Comparison of ENCODE assay signal across 9 cellular contexts in the genomic region with DNA sequence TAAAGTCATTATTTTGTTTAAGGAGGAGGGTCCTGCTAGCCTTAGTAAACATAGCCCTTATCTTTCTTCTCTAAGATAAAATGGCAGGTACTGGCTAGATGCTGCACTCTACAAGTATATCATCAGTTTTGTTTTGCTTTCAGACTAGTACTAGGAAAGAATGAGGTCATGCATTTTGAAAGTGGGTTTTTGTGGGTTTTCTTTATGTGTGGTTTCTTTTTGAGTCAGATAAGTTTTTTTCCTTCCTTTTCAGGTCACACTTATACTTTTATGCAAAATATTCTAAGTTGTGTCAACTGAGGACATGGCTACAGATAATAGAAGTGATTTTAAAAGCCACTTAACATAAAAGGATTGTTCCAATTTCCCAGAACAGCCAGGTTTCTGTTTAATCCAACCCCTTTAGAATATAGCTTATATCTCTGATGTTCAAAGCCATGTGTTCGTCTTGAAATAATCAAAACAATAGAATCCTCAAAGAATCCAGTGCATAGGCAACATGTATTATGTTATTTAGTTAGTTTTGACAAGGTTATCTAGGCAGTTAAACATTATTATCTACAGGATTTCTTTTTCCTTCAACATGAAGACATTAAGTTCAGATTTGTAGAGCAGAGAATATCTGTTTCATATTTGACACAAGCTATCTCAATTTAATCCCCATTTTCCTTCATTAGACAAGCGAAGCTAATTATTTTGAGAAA.
A peak's percentile ranks its signal among the peaks of the same experiment; 100 is the strongest.
DNase-seq lines count a peak whose midpoint lies in the region; ATAC-seq, FAIRE-seq and TF ChIP-seq lines count a peak whose summit lies in the region.
"Had no signal": no experiment of that assay in that cellular context is flagged by ENCODE, and none has a peak within 500 bp of the region (broad histone marks: within the 10 kb centered on the region; RNA-seq: fewer than 3 reads in every experiment).

No MANE protein-coding gene starts in this region.

- POLR2A ChIA-PET in HepG2 (lab: Yijun Ruan, JAX): no interaction called here

- no peaks in the 10 kb centered on the region for H3K9me3 ChIP-seq in HepG2 (ENCODE audit: low read length)
- no peaks in the 10 kb centered on the region for H3K9me3 ChIP-seq in right lobe of liver
- H3K9me3 ChIP-seq in body of pancreas: no peaks in the 10 kb centered on the region
- no peaks in the 10 kb centered on the region for H3K9me3 ChIP-seq in SJCRH30 (replicated peaks)
- H3K9me3 ChIP-seq in ovary: no peaks in the 10 kb centered on the region

- no TSS peak for BruUV-seq in HepG2 (replicated peaks; lab: Mats Ljungman, UMichigan)

- WGBS in HepG2 (ENCODE audit: low lambda C conversion rate): 11% methylated on average over 2 of the region's 2 CpGs
- 53% methylated on average over 2 of the region's 2 CpGs for WGBS in right lobe of liver (ENCODE audit: insufficient coverage, low coverage, low lambda C conversion rate, missing lambda C conversion rate)
- 58 to 73% methylated on average over 2 of the region's 2 CpGs for WGBS in body of pancreas, 2 donors
- WGBS in ovary, 3 donors: 49 to 57% (median 50%) methylated on average over 2 of the region's 2 CpGs

- H3K36me3 ChIP-seq in HepG2 (replicated peaks in 1 of 2; ENCODE audit: control insufficient read depth in 1 of 2, insufficient read depth in 2 of 2, low read length in 2 of 2) (no peaks in the 10 kb centered on the region), right lobe of liver (no peaks in the 10 kb centered on the region), body of pancreas (replicated peaks in 1 of 2; ENCODE audit: insufficient read depth in 1 of 2, low read depth in 2 of 2) (no peaks in the 10 kb centered on the region), SJCRH30 (no peaks in the 10 kb centered on the region), ovary (no peaks in the 10 kb centered on the region)

- TF ChIP-seq POLR2A in HepG2 (IDR thresholded peaks at IDR 0.05; ENCODE audit: insufficient read depth in 1 of 2, low read depth in 2 of 2, low read length in 2 of 2) (no peak), right lobe of liver (IDR thresholded peaks at IDR 0.05) (no peak), body of pancreas (IDR thresholded peaks at IDR 0.05) (no peak), ovary (IDR thresholded peaks at IDR 0.05) (no peak)

- no peak overlapping the region for H3K27ac ChIP-seq in HepG2 (ENCODE audit: extremely low read length, insufficient read depth, low read length)
- H3K27ac ChIP-seq in right lobe of liver: no peak overlapping the region
- no peak overlapping the region for H3K27ac ChIP-seq in body of pancreas
- H3K27ac ChIP-seq in SJCRH30: no peak overlapping the region
- peak overlapping the region in 1 of 2 donors; percentile 5 for H3K27ac ChIP-seq in ovary
- H3K27ac ChIP-seq: VCaP had no signal

- no peak for ATAC-seq in HepG2
- no peak for ATAC-seq in right lobe of liver
- peak; percentile 98 for ATAC-seq in HG03060 (IDR thresholded peaks at IDR 0.05; ENCODE audit: low read depth, unreplicated experiment)
- ATAC-seq in body of pancreas: no peak

- no peaks in the 10 kb centered on the region for H4K20me1 ChIP-seq in HepG2 (ENCODE audit: insufficient read depth, low read length)

- intact Hi-C loops in HepG2 (cut with micrococcal nuclease; ENCODE audit: unreplicated experiment) (no loop called here), right lobe of liver (cut with DNase I) (no loop called here), body of pancreas (cut with DNase I) (no loop called here), ovary (cut with DNase I) (no loop called here)

- H3K4me3 Mint-ChIP-seq in activated naive CD8-positive, alpha-beta T cell treated with anti-CD3 and anti-CD28 coated beads for 36 hours: no peak overlapping the region
- peak overlapping the region; percentile 12 for H3K4me3 Mint-ChIP-seq in type B pancreatic cell

- in situ Hi-C loops in HepG2 (cut with HindIII; ENCODE audit: extremely low pct_ligation_motif_present, low pct_unique_long_range_greater_than_20kb): no loop called here

- no peak overlapping the region for H3K9ac ChIP-seq in HepG2 (ENCODE audit: insufficient read depth, low read depth, low read length)

- TF ChIP-seq EP300 in HepG2 (IDR thresholded peaks at IDR 0.05; ENCODE audit: low read depth in 2 of 2, low read length in 2 of 2) (no peak), HepG2 (CRISPR knock-in tag; IDR thresholded peaks at IDR 0.05; ENCODE audit: borderline replicate concordance) (no peak), ovary (IDR thresholded peaks at IDR 0.05) (no peak)

- no peak overlapping the region for H3K4me2 ChIP-seq in HepG2 (ENCODE audit: low read depth, low read length)

- H3K4me1 ChIP-seq in HepG2 (ENCODE audit: insufficient read depth, low read length) (no peaks in the 10 kb centered on the region), right lobe of liver (peaks cover 0 to 13% (median 0%) of the 10 kb centered on the region in 4 donors), body of pancreas (peaks cover 13% of the 10 kb centered on the region), SJCRH30 (peaks cover 14% of the 10 kb centered on the region), ovary (ENCODE audit: insufficient read depth) (peaks cover 5% of the 10 kb centered on the region)

- CTCF ChIA-PET in HepG2 (lab: Yijun Ruan, JAX; ENCODE audit: low intra/inter-chr PET ratio, low total read pairs): no interaction called here

- no peak overlapping the region for H3K4me3 ChIP-seq in HepG2 (replicated peaks in 1 of 3; ENCODE audit: insufficient read depth in 1 of 3, low read depth in 2 of 3, low read length in 3 of 3)
- H3K4me3 ChIP-seq in right lobe of liver: no peak overlapping the region
- no peak overlapping the region for H3K4me3 ChIP-seq in body of pancreas
- no peak overlapping the region for H3K4me3 ChIP-seq in SJCRH30
- H3K4me3 ChIP-seq in ovary: no peak overlapping the region

- TF ChIP-seq CTCF in HepG2 (CRISPR knock-in tag; IDR thresholded peaks at IDR 0.05): no peak
- TF ChIP-seq CTCF in right lobe of liver (IDR thresholded peaks at IDR 0.05): no peak
- no peak for TF ChIP-seq CTCF in type B pancreatic cell (conservative IDR thresholded peaks at IDR 0.05)
- no peak for TF ChIP-seq CTCF in body of pancreas (IDR thresholded peaks at IDR 0.05)
- TF ChIP-seq CTCF in ovary (IDR thresholded peaks at IDR 0.05): no peak

- peaks cover 16% of the 10 kb centered on the region for H3K4me1 Mint-ChIP-seq in activated naive CD8-positive, alpha-beta T cell treated with anti-CD3 and anti-CD28 coated beads for 36 hours
- peaks cover 33% of the 10 kb centered on the region for H3K4me1 Mint-ChIP-seq in type B pancreatic cell (ENCODE audit: unreplicated experiment)

- no peak for TF ChIP-seq RAD21 in HepG2 (CRISPR knock-in tag; IDR thresholded peaks at IDR 0.05)

- H3K27me3 ChIP-seq in HepG2 (ENCODE audit: control insufficient read depth in 1 of 2, insufficient read depth in 2 of 2, low read length in 2 of 2) (no peaks in the 10 kb centered on the region), right lobe of liver (no peaks in the 10 kb centered on the region), body of pancreas (no peaks in the 10 kb centered on the region), SJCRH30 (no peaks in the 10 kb centered on the region), ovary (no peaks in the 10 kb centered on the region)

- H3K79me2 ChIP-seq in HepG2 (ENCODE audit: insufficient read depth, low read length): no peaks in the 10 kb centered on the region

- H3K27me3 Mint-ChIP-seq in activated naive CD8-positive, alpha-beta T cell treated with anti-CD3 and anti-CD28 coated beads for 36 hours: peaks cover 8% of the 10 kb centered on the region
- peaks cover 3% of the 10 kb centered on the region for H3K27me3 Mint-ChIP-seq in type B pancreatic cell

- no peaks in the 10 kb centered on the region for H3K36me3 Mint-ChIP-seq in activated naive CD8-positive, alpha-beta T cell treated with anti-CD3 and anti-CD28 coated beads for 36 hours
- peaks cover 4% of the 10 kb centered on the region for H3K36me3 Mint-ChIP-seq in type B pancreatic cell

- DNase-seq in HepG2 (ENCODE audit: low spot score): no peak
- no peak for DNase-seq in right lobe of liver
- no peak for DNase-seq in activated naive CD8-positive, alpha-beta T cell treated with anti-CD3 and anti-CD28 coated beads for 36 hours
- DNase-seq in type B pancreatic cell (ENCODE audit: extremely low spot score, unreplicated experiment): no peak
- no peak for DNase-seq in body of pancreas
- DNase-seq in SJCRH30: no peak
- no peak for DNase-seq in ovary

- H3K9me3 Mint-ChIP-seq in activated naive CD8-positive, alpha-beta T cell treated with anti-CD3 and anti-CD28 coated beads for 36 hours: peaks cover 3% of the 10 kb centered on the region
- peaks cover 5% of the 10 kb centered on the region for H3K9me3 Mint-ChIP-seq in type B pancreatic cell

- FAIRE-seq in HepG2 (lab: Jason Lieb, UNC): no peak

- H3K27ac Mint-ChIP-seq in activated naive CD8-positive, alpha-beta T cell treated with anti-CD3 and anti-CD28 coated beads for 36 hours: peak overlapping the region; percentile 62
- peak overlapping the region; percentile 62 for H3K27ac Mint-ChIP-seq in type B pancreatic cell

- H2AFZ ChIP-seq in HepG2 (ENCODE audit: low read length): no peak overlapping the region

TF ChIP-seq in HepG2, 621 proteins besides CTCF, POLR2A, EP300 and RAD21:
- TF ChIP-seq ZFP37 (CRISPR knock-in tag; IDR thresholded peaks at IDR 0.05; ENCODE audit: borderline replicate concordance): no peak
- TF ChIP-seq HOXA9 (CRISPR knock-in tag; IDR thresholded peaks at IDR 0.05; ENCODE audit: borderline replicate concordance): no peak
- TF ChIP-seq ATF7 (IDR thresholded peaks at IDR 0.05): peak; percentile 51; the same call in 1 of the 2 replicates
- TF ChIP-seq ATF7 (CRISPR knock-in tag; IDR thresholded peaks at IDR 0.05): no peak
- TF ChIP-seq PRMT3 (CRISPR knock-in tag; IDR thresholded peaks at IDR 0.05; ENCODE audit: borderline replicate concordance, low read depth): no peak
- no peak for TF ChIP-seq ZSCAN25 (CRISPR knock-in tag; IDR thresholded peaks at IDR 0.05)
